30 cellular contexts compared by ENCODE assay signal in genomic region chr13:58950911-58951310, GRCh38.
"Had no signal": no experiment of that assay in that cellular context is flagged by ENCODE, and none has a peak within 500 bp of the region (broad histone marks: within the 10 kb centered on the region; RNA-seq: fewer than 3 reads in every experiment).

No MANE protein-coding gene starts in this region.

- H3K4me1 Mint-ChIP-seq: activated naive CD4-positive, alpha-beta T cell treated with anti-CD3 and anti-CD28 coated beads, Interleukin-2, amount 50 U/mL, for 24 hours; activated naive CD8-positive, alpha-beta T cell treated with anti-CD3 and anti-CD28 coated beads for 36 hours; activated naive CD8-positive, alpha-beta T cell treated with anti-CD3 and anti-CD28 coated beads, Interleukin-2, amount 50 U/mL, for 24 hours had no signal

- H3K27ac Mint-ChIP-seq: activated B cell treated with CpG ODN at 0.5 μM for 24 hours; activated CD8-positive, alpha-beta T cell treated with anti-CD3 and anti-CD28 coated beads for 36 hours; activated naive CD4-positive, alpha-beta T cell treated with anti-CD3 and anti-CD28 coated beads for 36 hours; activated naive CD4-positive, alpha-beta T cell treated with anti-CD3 and anti-CD28 coated beads, Interleukin-2, amount 50 U/mL, for 24 hours; activated naive CD8-positive, alpha-beta T cell treated with anti-CD3 and anti-CD28 coated beads for 36 hours; activated naive CD8-positive, alpha-beta T cell treated with anti-CD3 and anti-CD28 coated beads, Interleukin-2, amount 50 U/mL, for 24 hours; activated T-helper 1 cell treated with anti-CD3 and anti-CD28 coated beads, Interleukin-12 subunit alpha, Interleukin-12 subunit beta, Interleukin-2, Interleukin-4 antibody, amounts not matched to agents 30 ng/mL and 10 ng/mL and 1 ng/mL, durations not matched to agents 14 hours and 24 hours and 36 hours; activated T-helper 2 cell treated with anti-CD3 and anti-CD28 coated beads, Interferon-gamma antibody, Interleukin-2, Interleukin-4, amounts not matched to agents 10 μg/mL and 5 μg/mL and 100 μg/mL, durations not matched to agents 14 hours and 24 hours and 36 hours; T-helper 2 cell treated with Interferon-gamma antibody and Interleukin-4, amounts not matched to agents 5 μg/mL and 100 μg/mL, for 36 hours had no signal

- H3K27me3 Mint-ChIP-seq: activated B cell treated with CpG ODN at 0.5 μM for 24 hours; activated CD8-positive, alpha-beta T cell treated with anti-CD3 and anti-CD28 coated beads for 36 hours; activated naive CD4-positive, alpha-beta T cell treated with anti-CD3 and anti-CD28 coated beads, Interleukin-2, amount 50 U/mL, for 24 hours; activated naive CD8-positive, alpha-beta T cell treated with anti-CD3 and anti-CD28 coated beads for 36 hours; activated naive CD8-positive, alpha-beta T cell treated with anti-CD3 and anti-CD28 coated beads, Interleukin-2, amount 50 U/mL, for 24 hours had no signal

- H3K27me3 ChIP-seq: adrenal gland, body of pancreas, colonic mucosa had no signal

- H3K4me1 ChIP-seq: adrenal gland, body of pancreas, colonic mucosa had no signal

- ATAC-seq: activated CD4-positive, CD25-positive, alpha-beta regulatory T cell treated with anti-CD3 and anti-CD28 coated beads, Interleukin-2, amount 50 U/mL, for 24 hours; activated CD8-positive, alpha-beta T cell treated with anti-CD3 and anti-CD28 coated beads for 36 hours; activated naive CD8-positive, alpha-beta T cell treated with anti-CD3 and anti-CD28 coated beads, Interleukin-2, amount 50 U/mL, for 24 hours; body of pancreas; esophagus mucosa had no signal

- H3K36me3 Mint-ChIP-seq: activated naive CD8-positive, alpha-beta T cell treated with anti-CD3 and anti-CD28 coated beads for 36 hours had no signal

- H3K27ac ChIP-seq: adrenal gland, body of pancreas, colonic mucosa, WERI-Rb-1 had no signal

- DNase-seq: activated B cell treated with CpG ODN at 0.5 μM for 24 hours; activated CD4-positive, alpha-beta T cell treated with anti-CD3 and anti-CD28 coated beads for 48 hours; activated CD4-positive, alpha-beta T cell treated with anti-CD3 and anti-CD28 coated beads, Interleukin-2, amount 50 U/mL, for 1 hour; activated CD4-positive, alpha-beta T cell treated with anti-CD3 and anti-CD28 coated beads, Interleukin-2, amount 50 U/mL, for 48 hours; activated CD8-positive, alpha-beta memory T cell treated with anti-CD3 and anti-CD28 coated beads for 24 hours; activated CD8-positive, alpha-beta T cell treated with anti-CD3 and anti-CD28 coated beads for 36 hours; activated effector memory CD4-positive, alpha-beta T cell treated with anti-CD3 and anti-CD28 coated beads, Interleukin-2, amount 50 U/mL, for 16 hours; activated naive CD4-positive, alpha-beta T cell treated with anti-CD3 and anti-CD28 coated beads for 36 hours; activated naive CD8-positive, alpha-beta T cell treated with anti-CD3 and anti-CD28 coated beads for 36 hours; activated naive CD8-positive, alpha-beta T cell treated with anti-CD3 and anti-CD28 coated beads, Interleukin-2, amount 50 U/mL, for 24 hours; activated T-cell treated with anti-CD3 and anti-CD28 coated beads, Interleukin-2, amount 50 U/mL, for 48 hours; adrenal gland; amygdala; aorta; body of pancreas; caudate nucleus; colonic mucosa; effector CD8-positive, alpha-beta T cell; foreskin fibroblast; head of caudate nucleus; hippocampal formation; T1000; WERI-Rb-1 had no signal

- FAIRE-seq: frontal cortex had no signal

- H3K36me3 ChIP-seq: adrenal gland, colonic mucosa, WERI-Rb-1 had no signal

- H3K9me3 ChIP-seq: adrenal gland, colonic mucosa had no signal

- H3K4me3 ChIP-seq: adrenal gland, body of pancreas, colonic mucosa had no signal

- H3K4me3 Mint-ChIP-seq: activated B cell treated with CpG ODN at 0.5 μM for 24 hours; activated CD8-positive, alpha-beta T cell treated with anti-CD3 and anti-CD28 coated beads for 36 hours; activated naive CD4-positive, alpha-beta T cell treated with anti-CD3 and anti-CD28 coated beads for 36 hours; activated naive CD4-positive, alpha-beta T cell treated with anti-CD3 and anti-CD28 coated beads, Interleukin-2, amount 50 U/mL, for 24 hours; activated naive CD8-positive, alpha-beta T cell treated with anti-CD3 and anti-CD28 coated beads for 36 hours; activated naive CD8-positive, alpha-beta T cell treated with anti-CD3 and anti-CD28 coated beads, Interleukin-2, amount 50 U/mL, for 24 hours; activated T-helper 1 cell treated with anti-CD3 and anti-CD28 coated beads, Interleukin-12 subunit alpha, Interleukin-12 subunit beta, Interleukin-2, Interleukin-4 antibody, amounts not matched to agents 30 ng/mL and 10 ng/mL and 1 ng/mL, durations not matched to agents 14 hours and 24 hours and 36 hours; T-helper 2 cell treated with Interferon-gamma antibody and Interleukin-4, amounts not matched to agents 5 μg/mL and 100 μg/mL, for 36 hours had no signal
